ENCODE assay signal across 19 cellular contexts in genomic region chr3:95408464-95408862, GRCh38.
"Had no signal": no experiment of that assay in that cellular context is flagged by ENCODE, and none has a peak within 500 bp of the region (broad histone marks: within the 10 kb centered on the region; RNA-seq: fewer than 3 reads in every experiment).

No MANE protein-coding gene starts in this region.

- H3K27ac Mint-ChIP-seq: activated CD4-positive, alpha-beta T cell treated with anti-CD3 and anti-CD28 coated beads, Interleukin-2, amount 10 ng/mL, durations not matched to agents 7 days and 5 days; activated CD8-positive, alpha-beta T cell treated with anti-CD3 and anti-CD28 coated beads, Interleukin-2, amount 10 ng/mL, durations not matched to agents 7 days and 5 days; activated naive CD4-positive, alpha-beta T cell treated with anti-CD3 and anti-CD28 coated beads for 36 hours; activated T-cell treated with anti-CD3 and anti-CD28 coated beads, Interleukin-2, amount 50 U/mL, for 24 hours; natural killer cell; T-cell had no signal

- H3K27me3 ChIP-seq: ascending aorta, esophagus muscularis mucosa, upper lobe of right lung had no signal

- H3K79me2 ChIP-seq: parathyroid adenoma had no signal

- H3K9me3 ChIP-seq: ascending aorta, esophagus muscularis mucosa, SK-N-SH, upper lobe of right lung had no signal

- H3K27ac ChIP-seq: ascending aorta, esophagus muscularis mucosa, parathyroid adenoma, upper lobe of right lung had no signal

- H3K4me1 Mint-ChIP-seq: activated CD4-positive, alpha-beta T cell treated with anti-CD3 and anti-CD28 coated beads, Interleukin-2, amount 10 ng/mL, durations not matched to agents 7 days and 5 days; central memory CD8-positive, alpha-beta T cell; natural killer cell; T-cell had no signal

- H3K4me2 ChIP-seq: SK-N-SH had no signal

- H3K9ac ChIP-seq: parathyroid adenoma, SK-N-SH had no signal

- H3K4me3 Mint-ChIP-seq: activated CD4-positive, alpha-beta T cell treated with anti-CD3 and anti-CD28 coated beads, Interleukin-2, amount 10 ng/mL, durations not matched to agents 7 days and 5 days; activated CD8-positive, alpha-beta T cell treated with anti-CD3 and anti-CD28 coated beads, Interleukin-2, amount 10 ng/mL, durations not matched to agents 7 days and 5 days; activated naive CD4-positive, alpha-beta T cell treated with anti-CD3 and anti-CD28 coated beads for 36 hours; activated T-cell treated with anti-CD3 and anti-CD28 coated beads, Interleukin-2, amount 50 U/mL, for 24 hours; central memory CD8-positive, alpha-beta T cell; natural killer cell; T-cell had no signal

- H3K4me1 ChIP-seq: ascending aorta, esophagus muscularis mucosa, parathyroid adenoma, upper lobe of right lung had no signal

- H3K4me3 ChIP-seq: ascending aorta, esophagus muscularis mucosa, upper lobe of right lung had no signal

- H3K36me3 ChIP-seq: ascending aorta, esophagus muscularis mucosa, upper lobe of right lung had no signal

- DNase-seq: activated CD4-positive, alpha-beta T cell treated with anti-CD3 and anti-CD28 coated beads, Interleukin-2, amount 10 ng/mL, durations not matched to agents 7 days and 5 days; activated CD8-positive, alpha-beta T cell treated with anti-CD3 and anti-CD28 coated beads, Interleukin-2, amount 10 ng/mL, durations not matched to agents 7 days and 5 days; activated naive CD4-positive, alpha-beta T cell treated with anti-CD3 and anti-CD28 coated beads for 36 hours; activated T-cell treated with anti-CD3 and anti-CD28 coated beads, Interleukin-2, amount 50 U/mL, for 24 hours; cortex of kidney; effector CD8-positive, alpha-beta T cell; natural killer cell; SK-N-SH; stimulated activated CD4-positive, alpha-beta T cell treated with anti-CD3 and anti-CD28 coated beads, Interleukin-12 subunit alpha, Interleukin-12 subunit beta, amount 100 ng/mL, for 4 hours; stimulated activated CD4-positive, alpha-beta T cell treated with anti-CD3 and anti-CD28 coated beads, Interleukin-1b, Interleukin-23, amount 100 ng/mL, for 48 hours; stimulated activated CD8-positive, alpha-beta memory T cell treated with anti-CD3 and anti-CD28 coated beads, Interleukin-4, amount 100 ng/mL, for 48 hours; stimulated activated naive CD4-positive, alpha-beta T cell; T-cell; T-helper 9 cell; upper lobe of right lung had no signal

- H3K36me3 Mint-ChIP-seq: T-cell had no signal

- H2AFZ ChIP-seq: parathyroid adenoma had no signal

- H3K27me3 Mint-ChIP-seq: activated CD4-positive, alpha-beta T cell treated with anti-CD3 and anti-CD28 coated beads, Interleukin-2, amount 10 ng/mL, durations not matched to agents 7 days and 5 days; activated T-cell treated with anti-CD3 and anti-CD28 coated beads, Interleukin-2, amount 50 U/mL, for 24 hours; central memory CD8-positive, alpha-beta T cell; T-cell had no signal

- ATAC-seq: activated CD8-positive, alpha-beta T cell treated with anti-CD3 and anti-CD28 coated beads, Interleukin-2, amount 10 ng/mL, durations not matched to agents 7 days and 5 days; natural killer cell; T-cell; upper lobe of right lung had no signal
